Comparison of ENCODE assay signal across 8 cellular contexts in genomic region chr13:41017153-41017552, GRCh38. TPM values are rescaled to one million over a fixed set of nuclear protein-coding genes. Genes with fewer than 3 reads are reported as not detected.
DNase-seq lines count a peak whose midpoint lies in the region; ATAC-seq and TF ChIP-seq lines count a peak whose summit lies in the region.

No MANE protein-coding gene starts in this region.

- DNase-seq in NCI-H82 (lab: John Stamatoyannopoulos, UW) (peak; percentile 6), NCI-H82 treated with DMSO at 0.1 percent for 48 hours (lab: John Stamatoyannopoulos, UW; ENCODE audit: unreplicated experiment) (no peak), SKM-1 (lab: John Stamatoyannopoulos, UW; ENCODE audit: unreplicated experiment) (peak; percentile 22), foreskin keratinocyte (no peak), posterior vena cava (ENCODE audit: low spot score) (no peak)

- H3K36me3 ChIP-seq in subcutaneous abdominal adipose tissue (ENCODE audit: control insufficient read depth in 5 of 5, insufficient read depth in 5 of 5, low read length in 5 of 5): no peaks in the 10 kb centered on the region

- H3K4me1 ChIP-seq in foreskin keratinocyte: peaks cover 16% of the 10 kb centered on the region
- H3K4me1 ChIP-seq in subcutaneous abdominal adipose tissue (ENCODE audit: control insufficient read depth in 5 of 5, insufficient read depth in 5 of 5, low read length in 5 of 5): peaks cover 0 to 22% (median 6%) of the 10 kb centered on the region in 5 donors

- H3K9ac ChIP-seq in subcutaneous abdominal adipose tissue (ENCODE audit: low read length in 5 of 5): peak overlapping the region in 1 of 5 donors; percentile 70

- intact Hi-C loops in posterior vena cava (cut with DNase I): no loop called here

- no peak for TF ChIP-seq CTCF in foreskin keratinocyte (conservative IDR thresholded peaks at IDR 0.05)

- H3K9me3 ChIP-seq in subcutaneous abdominal adipose tissue (ENCODE audit: control insufficient read depth in 5 of 5, low read length in 5 of 5): no peaks in the 10 kb centered on the region

- no peaks in the 10 kb centered on the region for H3K27me3 ChIP-seq in foreskin keratinocyte
- no peaks in the 10 kb centered on the region for H3K27me3 ChIP-seq in subcutaneous abdominal adipose tissue (ENCODE audit: control insufficient read depth in 5 of 5, insufficient read depth in 4 of 5, low read length in 5 of 5)

- ATAC-seq in foreskin keratinocyte (peak; percentile 30), HG02610 (IDR thresholded peaks at IDR 0.05; ENCODE audit: unreplicated experiment) (no peak), HG03521 (IDR thresholded peaks at IDR 0.05; ENCODE audit: unreplicated experiment) (no peak)

- H3K4me3 ChIP-seq in subcutaneous abdominal adipose tissue (ENCODE audit: low read depth in 1 of 5, low read length in 5 of 5): peak overlapping the region in 4 of 5 donors; percentile 15 to 59 (median 36)

- peak overlapping the region; percentile 99 for H3K27ac ChIP-seq in foreskin keratinocyte
- H3K27ac ChIP-seq in subcutaneous abdominal adipose tissue (ENCODE audit: low read depth, low read length): peak overlapping the region; percentile 79

RNA-seq across cellular contexts. Expression of gene ELF1, which starts 2.0 kb away (rescaled TPM):
- total RNA-seq in foreskin keratinocyte: 42.0 and 46.9 TPM in 2 replicates
- 10.2 and 10.6 TPM in 2 replicates for polyA plus RNA-seq in foreskin keratinocyte
- total RNA-seq in posterior vena cava: 10 to 100 TPM; 56.2 to 56.3 TPM

RNA-seq across cellular contexts. Expression of gene WBP4, which starts 44.2 kb away (rescaled TPM):
- total RNA-seq in foreskin keratinocyte (14.9 and 15.6 TPM in 2 replicates), posterior vena cava (10 to 100 TPM; 12.6 to 12.9 TPM)
- 12.6 and 14.8 TPM in 2 replicates for polyA plus RNA-seq in foreskin keratinocyte

Comparison
In these comparisons a context has a peak if more than half of its experiments do, and no peak if none do; other contexts are left out.
1. DNase-seq: peak in NCI-H82 (single experiment) and SKM-1 (single experiment); none in NCI-H82 treated with DMSO at 0.1 percent for 48 hours (single experiment), foreskin keratinocyte (0 of 2) and posterior vena cava (single experiment).